1 cellular context compared by ENCODE assay signal in genomic region chr10:45602082-45602730, GRCh38.
TF ChIP-seq lines count a peak whose summit lies in the region.

No MANE protein-coding gene starts in this region.

TF ChIP-seq in K562, 482 proteins besides CTCF, POLR2A, EP300 and RAD21 (continued from another document):
- TF ChIP-seq PRDM10 (IDR thresholded peaks at IDR 0.05; ENCODE audit: partially characterized antibody): no peak
- no peak for TF ChIP-seq ZNF24 (IDR thresholded peaks at IDR 0.05)
- TF ChIP-seq, protein P1, sequence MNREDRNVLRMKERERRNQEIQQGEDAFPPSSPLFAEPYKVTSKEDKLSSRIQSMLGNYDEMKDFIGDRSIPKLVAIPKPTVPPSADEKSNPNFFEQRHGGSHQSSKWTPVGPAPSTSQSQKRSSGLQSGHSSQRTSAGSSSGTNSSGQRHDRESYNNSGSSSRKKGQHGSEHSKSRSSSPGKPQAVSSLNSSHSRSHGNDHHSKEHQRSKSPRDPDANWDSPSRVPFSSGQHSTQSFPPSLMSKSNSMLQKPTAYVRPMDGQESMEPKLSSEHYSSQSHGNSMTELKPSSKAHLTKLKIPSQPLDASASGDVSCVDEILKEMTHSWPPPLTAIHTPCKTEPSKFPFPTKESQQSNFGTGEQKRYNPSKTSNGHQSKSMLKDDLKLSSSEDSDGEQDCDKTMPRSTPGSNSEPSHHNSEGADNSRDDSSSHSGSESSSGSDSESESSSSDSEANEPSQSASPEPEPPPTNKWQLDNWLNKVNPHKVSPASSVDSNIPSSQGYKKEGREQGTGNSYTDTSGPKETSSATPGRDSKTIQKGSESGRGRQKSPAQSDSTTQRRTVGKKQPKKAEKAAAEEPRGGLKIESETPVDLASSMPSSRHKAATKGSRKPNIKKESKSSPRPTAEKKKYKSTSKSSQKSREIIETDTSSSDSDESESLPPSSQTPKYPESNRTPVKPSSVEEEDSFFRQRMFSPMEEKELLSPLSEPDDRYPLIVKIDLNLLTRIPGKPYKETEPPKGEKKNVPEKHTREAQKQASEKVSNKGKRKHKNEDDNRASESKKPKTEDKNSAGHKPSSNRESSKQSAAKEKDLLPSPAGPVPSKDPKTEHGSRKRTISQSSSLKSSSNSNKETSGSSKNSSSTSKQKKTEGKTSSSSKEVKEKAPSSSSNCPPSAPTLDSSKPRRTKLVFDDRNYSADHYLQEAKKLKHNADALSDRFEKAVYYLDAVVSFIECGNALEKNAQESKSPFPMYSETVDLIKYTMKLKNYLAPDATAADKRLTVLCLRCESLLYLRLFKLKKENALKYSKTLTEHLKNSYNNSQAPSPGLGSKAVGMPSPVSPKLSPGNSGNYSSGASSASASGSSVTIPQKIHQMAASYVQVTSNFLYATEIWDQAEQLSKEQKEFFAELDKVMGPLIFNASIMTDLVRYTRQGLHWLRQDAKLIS (CRISPR knock-in tag; IDR thresholded peaks at IDR 0.05): no peak
TF ChIP-seq in K562: peak in this region for 11.
